Comparison of ENCODE assay signal across 1 cellular context in the genomic region with DNA sequence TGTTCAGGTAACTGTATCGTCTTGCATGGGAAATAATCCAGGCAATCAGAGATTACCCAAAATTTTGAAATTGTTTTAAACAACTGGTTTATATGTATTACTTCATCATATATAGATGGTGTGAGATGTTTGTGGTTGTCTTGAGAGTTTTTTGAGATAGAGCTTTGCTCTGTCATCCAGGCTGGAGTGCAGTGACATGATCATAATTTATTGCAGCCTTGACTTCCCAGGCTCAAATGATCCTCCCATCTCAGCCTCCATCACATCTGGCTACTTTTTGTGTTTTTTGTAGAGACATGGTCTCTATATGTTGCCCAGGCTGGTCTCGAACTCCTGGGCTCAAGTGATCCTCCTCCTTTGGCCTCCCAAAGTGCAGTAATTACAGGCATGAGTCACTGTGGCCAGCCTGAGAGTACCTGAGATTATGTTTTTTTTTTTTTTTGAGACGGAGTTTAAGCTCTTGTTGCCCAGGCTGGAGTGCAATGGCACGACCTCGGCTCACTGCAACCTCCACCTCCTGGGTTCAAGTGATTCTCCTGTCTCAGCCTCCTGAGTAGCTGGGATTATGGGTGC.
TF ChIP-seq lines count a peak whose summit lies in the region.

No MANE protein-coding gene starts in this region.

TF ChIP-seq in GM12878, 131 proteins besides CTCF, POLR2A, EP300 and RAD21:
- TF ChIP-seq KDM1A (IDR thresholded peaks at IDR 0.05; ENCODE audit: borderline replicate concordance) (no peak), CHD1 (IDR thresholded peaks at IDR 0.05; ENCODE audit: low read depth, low read length) (no peak), POLR2AphosphoS5 (IDR thresholded peaks at IDR 0.05; ENCODE audit: low read length) (no peak), WRNIP1 (IDR thresholded peaks at IDR 0.05; ENCODE audit: borderline replicate concordance, low read depth, low read length) (no peak), MYC (IDR thresholded peaks at IDR 0.05; ENCODE audit: insufficient read depth, insufficient read length, insufficient replicate concordance, low read length, severe bottlenecking) (no peak), EGR1 (IDR thresholded peaks at IDR 0.05; ENCODE audit: borderline replicate concordance in 1 of 2, low read depth in 2 of 2, low read length in 2 of 2) (no peak), RUNX3 (IDR thresholded peaks at IDR 0.05; ENCODE audit: low read length) (no peak), SREBF2 (IDR thresholded peaks at IDR 0.05; ENCODE audit: low read length) (no peak), ZSCAN29 (IDR thresholded peaks at IDR 0.05) (no peak), SPI1 (IDR thresholded peaks at IDR 0.05; ENCODE audit: borderline replicate concordance, insufficient read depth, low read depth, low read length) (no peak), IKZF2 (IDR thresholded peaks at IDR 0.05) (no peak), RELA (IDR thresholded peaks at IDR 0.05; ENCODE audit: borderline replicate concordance, partially characterized antibody) (no peak), SIX5 (IDR thresholded peaks at IDR 0.05; ENCODE audit: low read depth, low read length, severe bottlenecking) (no peak), NFIC (IDR thresholded peaks at IDR 0.05; ENCODE audit: low read depth, low read length) (no peak)
- TF ChIP-seq, protein P1, sequence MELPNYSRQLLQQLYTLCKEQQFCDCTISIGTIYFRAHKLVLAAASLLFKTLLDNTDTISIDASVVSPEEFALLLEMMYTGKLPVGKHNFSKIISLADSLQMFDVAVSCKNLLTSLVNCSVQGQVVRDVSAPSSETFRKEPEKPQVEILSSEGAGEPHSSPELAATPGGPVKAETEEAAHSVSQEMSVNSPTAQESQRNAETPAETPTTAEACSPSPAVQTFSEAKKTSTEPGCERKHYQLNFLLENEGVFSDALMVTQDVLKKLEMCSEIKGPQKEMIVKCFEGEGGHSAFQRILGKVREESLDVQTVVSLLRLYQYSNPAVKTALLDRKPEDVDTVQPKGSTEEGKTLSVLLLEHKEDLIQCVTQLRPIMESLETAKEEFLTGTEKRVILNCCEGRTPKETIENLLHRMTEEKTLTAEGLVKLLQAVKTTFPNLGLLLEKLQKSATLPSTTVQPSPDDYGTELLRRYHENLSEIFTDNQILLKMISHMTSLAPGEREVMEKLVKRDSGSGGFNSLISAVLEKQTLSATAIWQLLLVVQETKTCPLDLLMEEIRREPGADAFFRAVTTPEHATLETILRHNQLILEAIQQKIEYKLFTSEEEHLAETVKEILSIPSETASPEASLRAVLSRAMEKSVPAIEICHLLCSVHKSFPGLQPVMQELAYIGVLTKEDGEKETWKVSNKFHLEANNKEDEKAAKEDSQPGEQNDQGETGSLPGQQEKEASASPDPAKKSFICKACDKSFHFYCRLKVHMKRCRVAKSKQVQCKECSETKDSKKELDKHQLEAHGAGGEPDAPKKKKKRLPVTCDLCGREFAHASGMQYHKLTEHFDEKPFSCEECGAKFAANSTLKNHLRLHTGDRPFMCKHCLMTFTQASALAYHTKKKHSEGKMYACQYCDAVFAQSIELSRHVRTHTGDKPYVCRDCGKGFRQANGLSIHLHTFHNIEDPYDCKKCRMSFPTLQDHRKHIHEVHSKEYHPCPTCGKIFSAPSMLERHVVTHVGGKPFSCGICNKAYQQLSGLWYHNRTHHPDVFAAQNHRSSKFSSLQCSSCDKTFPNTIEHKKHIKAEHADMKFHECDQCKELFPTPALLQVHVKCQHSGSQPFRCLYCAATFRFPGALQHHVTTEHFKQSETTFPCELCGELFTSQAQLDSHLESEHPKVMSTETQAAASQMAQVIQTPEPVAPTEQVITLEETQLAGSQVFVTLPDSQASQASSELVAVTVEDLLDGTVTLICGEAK (IDR thresholded peaks at IDR 0.05; ENCODE audit: borderline replicate concordance): no peak
- TF ChIP-seq, protein P2, sequence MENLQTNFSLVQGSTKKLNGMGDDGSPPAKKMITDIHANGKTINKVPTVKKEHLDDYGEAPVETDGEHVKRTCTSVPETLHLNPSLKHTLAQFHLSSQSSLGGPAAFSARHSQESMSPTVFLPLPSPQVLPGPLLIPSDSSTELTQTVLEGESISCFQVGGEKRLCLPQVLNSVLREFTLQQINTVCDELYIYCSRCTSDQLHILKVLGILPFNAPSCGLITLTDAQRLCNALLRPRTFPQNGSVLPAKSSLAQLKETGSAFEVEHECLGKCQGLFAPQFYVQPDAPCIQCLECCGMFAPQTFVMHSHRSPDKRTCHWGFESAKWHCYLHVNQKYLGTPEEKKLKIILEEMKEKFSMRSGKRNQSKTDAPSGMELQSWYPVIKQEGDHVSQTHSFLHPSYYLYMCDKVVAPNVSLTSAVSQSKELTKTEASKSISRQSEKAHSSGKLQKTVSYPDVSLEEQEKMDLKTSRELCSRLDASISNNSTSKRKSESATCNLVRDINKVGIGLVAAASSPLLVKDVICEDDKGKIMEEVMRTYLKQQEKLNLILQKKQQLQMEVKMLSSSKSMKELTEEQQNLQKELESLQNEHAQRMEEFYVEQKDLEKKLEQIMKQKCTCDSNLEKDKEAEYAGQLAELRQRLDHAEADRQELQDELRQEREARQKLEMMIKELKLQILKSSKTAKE (IDR thresholded peaks at IDR 0.05; ENCODE audit: low read depth, poor library complexity, severe bottlenecking): no peak
- TF ChIP-seq, protein P3, sequence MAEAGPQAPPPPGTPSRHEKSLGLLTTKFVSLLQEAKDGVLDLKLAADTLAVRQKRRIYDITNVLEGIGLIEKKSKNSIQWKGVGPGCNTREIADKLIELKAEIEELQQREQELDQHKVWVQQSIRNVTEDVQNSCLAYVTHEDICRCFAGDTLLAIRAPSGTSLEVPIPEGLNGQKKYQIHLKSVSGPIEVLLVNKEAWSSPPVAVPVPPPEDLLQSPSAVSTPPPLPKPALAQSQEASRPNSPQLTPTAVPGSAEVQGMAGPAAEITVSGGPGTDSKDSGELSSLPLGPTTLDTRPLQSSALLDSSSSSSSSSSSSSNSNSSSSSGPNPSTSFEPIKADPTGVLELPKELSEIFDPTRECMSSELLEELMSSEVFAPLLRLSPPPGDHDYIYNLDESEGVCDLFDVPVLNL (IDR thresholded peaks at IDR 0.05; ENCODE audit: low read depth, low read length): no peak
- TF ChIP-seq, protein P4, sequence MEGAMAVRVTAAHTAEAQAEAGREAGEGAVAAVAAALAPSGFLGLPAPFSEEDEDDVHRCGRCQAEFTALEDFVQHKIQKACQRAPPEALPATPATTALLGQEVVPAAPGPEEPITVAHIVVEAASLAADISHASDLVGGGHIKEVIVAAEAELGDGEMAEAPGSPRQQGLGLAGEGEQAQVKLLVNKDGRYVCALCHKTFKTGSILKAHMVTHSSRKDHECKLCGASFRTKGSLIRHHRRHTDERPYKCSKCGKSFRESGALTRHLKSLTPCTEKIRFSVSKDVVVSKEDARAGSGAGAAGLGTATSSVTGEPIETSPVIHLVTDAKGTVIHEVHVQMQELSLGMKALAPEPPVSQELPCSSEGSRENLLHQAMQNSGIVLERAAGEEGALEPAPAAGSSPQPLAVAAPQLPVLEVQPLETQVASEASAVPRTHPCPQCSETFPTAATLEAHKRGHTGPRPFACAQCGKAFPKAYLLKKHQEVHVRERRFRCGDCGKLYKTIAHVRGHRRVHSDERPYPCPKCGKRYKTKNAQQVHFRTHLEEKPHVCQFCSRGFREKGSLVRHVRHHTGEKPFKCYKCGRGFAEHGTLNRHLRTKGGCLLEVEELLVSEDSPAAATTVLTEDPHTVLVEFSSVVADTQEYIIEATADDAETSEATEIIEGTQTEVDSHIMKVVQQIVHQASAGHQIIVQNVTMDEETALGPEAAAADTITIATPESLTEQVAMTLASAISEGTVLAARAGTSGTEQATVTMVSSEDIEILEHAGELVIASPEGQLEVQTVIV (IDR thresholded peaks at IDR 0.05; ENCODE audit: borderline replicate concordance, partially characterized antibody): no peak
- TF ChIP-seq, protein P5, sequence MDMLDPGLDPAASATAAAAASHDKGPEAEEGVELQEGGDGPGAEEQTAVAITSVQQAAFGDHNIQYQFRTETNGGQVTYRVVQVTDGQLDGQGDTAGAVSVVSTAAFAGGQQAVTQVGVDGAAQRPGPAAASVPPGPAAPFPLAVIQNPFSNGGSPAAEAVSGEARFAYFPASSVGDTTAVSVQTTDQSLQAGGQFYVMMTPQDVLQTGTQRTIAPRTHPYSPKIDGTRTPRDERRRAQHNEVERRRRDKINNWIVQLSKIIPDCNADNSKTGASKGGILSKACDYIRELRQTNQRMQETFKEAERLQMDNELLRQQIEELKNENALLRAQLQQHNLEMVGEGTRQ (IDR thresholded peaks at IDR 0.05; ENCODE audit: borderline replicate concordance, low read depth, low read length): no peak
